8 cellular contexts compared by ENCODE assay signal in the genomic region with DNA sequence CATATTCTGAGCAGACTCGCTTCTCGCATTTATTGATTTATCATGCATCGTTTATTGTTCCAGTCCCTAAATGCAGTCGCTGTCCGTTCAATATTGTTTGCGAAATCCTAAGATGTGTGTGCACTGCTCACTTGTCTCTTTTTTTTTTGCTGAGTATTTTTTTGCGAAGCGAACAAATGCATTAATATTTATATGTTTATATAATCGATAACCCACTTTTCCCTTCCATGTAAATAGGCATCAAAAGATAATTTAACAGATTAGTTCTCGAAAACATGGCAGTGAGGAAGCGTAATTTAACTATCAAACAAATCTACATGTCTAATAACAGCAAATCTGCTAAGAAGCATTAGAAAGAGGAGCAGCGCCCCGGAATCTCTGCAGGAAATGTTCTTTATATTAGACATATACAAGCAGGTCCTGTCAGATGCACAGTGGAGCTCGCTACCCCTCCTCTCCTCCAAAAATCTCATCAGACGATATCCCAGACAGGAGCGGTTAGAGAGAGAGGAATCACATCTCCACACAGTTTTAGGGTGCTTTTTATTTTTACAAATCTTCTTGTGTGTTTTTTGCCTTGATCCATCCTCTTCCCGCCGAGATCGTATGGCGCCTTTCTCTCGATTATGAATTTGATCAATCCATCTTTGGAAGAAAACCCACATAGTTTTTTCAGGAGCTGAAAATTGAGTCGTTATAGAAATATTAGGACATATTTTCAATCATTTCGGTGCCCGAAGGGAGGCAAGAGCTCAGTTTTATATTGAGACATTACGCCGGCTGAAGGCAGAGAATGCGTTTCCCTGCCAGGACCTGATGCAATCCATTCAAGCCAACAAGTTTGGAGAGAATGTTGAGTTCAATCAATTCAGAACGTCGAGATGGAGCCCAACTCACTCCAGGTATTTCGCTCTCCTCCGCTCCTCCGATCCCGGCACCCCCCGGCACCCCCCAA. TPM values are rescaled to one million over a fixed set of nuclear protein-coding genes. Genes with fewer than 3 reads are reported as not detected.
A peak's percentile ranks its signal among the peaks of the same experiment; 100 is the strongest.
DNase-seq lines count a peak whose midpoint lies in the region; ATAC-seq and TF ChIP-seq lines count a peak whose summit lies in the region.

A gene with protein sequence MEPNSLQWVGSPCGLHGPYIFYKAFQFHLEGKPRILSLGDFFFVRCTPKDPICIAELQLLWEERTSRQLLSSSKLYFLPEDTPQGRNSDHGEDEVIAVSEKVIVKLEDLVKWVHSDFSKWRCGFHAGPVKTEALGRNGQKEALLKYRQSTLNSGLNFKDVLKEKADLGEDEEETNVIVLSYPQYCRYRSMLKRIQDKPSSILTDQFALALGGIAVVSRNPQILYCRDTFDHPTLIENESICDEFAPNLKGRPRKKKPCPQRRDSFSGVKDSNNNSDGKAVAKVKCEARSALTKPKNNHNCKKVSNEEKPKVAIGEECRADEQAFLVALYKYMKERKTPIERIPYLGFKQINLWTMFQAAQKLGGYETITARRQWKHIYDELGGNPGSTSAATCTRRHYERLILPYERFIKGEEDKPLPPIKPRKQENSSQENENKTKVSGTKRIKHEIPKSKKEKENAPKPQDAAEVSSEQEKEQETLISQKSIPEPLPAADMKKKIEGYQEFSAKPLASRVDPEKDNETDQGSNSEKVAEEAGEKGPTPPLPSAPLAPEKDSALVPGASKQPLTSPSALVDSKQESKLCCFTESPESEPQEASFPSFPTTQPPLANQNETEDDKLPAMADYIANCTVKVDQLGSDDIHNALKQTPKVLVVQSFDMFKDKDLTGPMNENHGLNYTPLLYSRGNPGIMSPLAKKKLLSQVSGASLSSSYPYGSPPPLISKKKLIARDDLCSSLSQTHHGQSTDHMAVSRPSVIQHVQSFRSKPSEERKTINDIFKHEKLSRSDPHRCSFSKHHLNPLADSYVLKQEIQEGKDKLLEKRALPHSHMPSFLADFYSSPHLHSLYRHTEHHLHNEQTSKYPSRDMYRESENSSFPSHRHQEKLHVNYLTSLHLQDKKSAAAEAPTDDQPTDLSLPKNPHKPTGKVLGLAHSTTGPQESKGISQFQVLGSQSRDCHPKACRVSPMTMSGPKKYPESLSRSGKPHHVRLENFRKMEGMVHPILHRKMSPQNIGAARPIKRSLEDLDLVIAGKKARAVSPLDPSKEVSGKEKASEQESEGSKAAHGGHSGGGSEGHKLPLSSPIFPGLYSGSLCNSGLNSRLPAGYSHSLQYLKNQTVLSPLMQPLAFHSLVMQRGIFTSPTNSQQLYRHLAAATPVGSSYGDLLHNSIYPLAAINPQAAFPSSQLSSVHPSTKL (plus strand): TSS at position 871 of the 955 bp plus-strand sequence. CDS start 11 bp downstream, at position 882.

- H3K36me3 Mint-ChIP-seq in immature natural killer cell = no peaks in the 10 kb centered on the region

- H3K4me1 Mint-ChIP-seq in immature natural killer cell = peaks cover 59 to 71% of the 10 kb centered on the region in 2 donors

- ATAC-seq in GM18873 (IDR thresholded peaks at IDR 0.05; ENCODE audit: low FRiP score, unreplicated experiment) (no peak), GM21423 (IDR thresholded peaks at IDR 0.05; ENCODE audit: unreplicated experiment) (no peak)

- DNase-seq in MV-4-11 (lab: John Stamatoyannopoulos, UW) (peak; percentile 8), T-helper 9 cell (peak; percentile 36), cerebellar cortex (ENCODE audit: low spot score) (peak; percentile 75), immature natural killer cell (peak; percentile 54 to 55 (median 54)), skeletal muscle cell (ENCODE audit: low read depth) (no peak)

- H3K4me3 ChIP-seq in skeletal muscle cell (ENCODE audit: low read depth, low read length) = peak within 1 kb of the TSS; percentile 88

- peak within 1 kb of the TSS; percentile 88 to 98 (median 92) for H3K4me3 Mint-ChIP-seq in immature natural killer cell

- peak within 1 kb of the TSS; percentile 91 to 99 (median 94) for H3K27ac Mint-ChIP-seq in immature natural killer cell

- peak; percentile 36 for TF ChIP-seq POLR2A in GM10847 (IDR thresholded peaks at IDR 0.05; ENCODE audit: extremely low read depth, insufficient read length)

- peaks cover 8 to 19% (median 17%) of the 10 kb centered on the region in 3 donors for H3K27me3 Mint-ChIP-seq in immature natural killer cell (ENCODE audit: low read depth in 3 of 3)

- no peaks in the 10 kb centered on the region for H3K9me3 Mint-ChIP-seq in immature natural killer cell

RNA-seq across cellular contexts. Expression of the gene that starts here (rescaled TPM):
- 10 to 100 TPM; 12.2 to 35.3 (median 22.1) TPM for polyA plus RNA-seq in immature natural killer cell
